7 cellular contexts compared by ENCODE assay signal in genomic region chr3:49171119-49171774, GRCh38. TPM values are rescaled to one million over a fixed set of nuclear protein-coding genes. Genes with fewer than 3 reads are reported as not detected.
DNase-seq lines count a peak whose midpoint lies in the region; ATAC-seq and TF ChIP-seq lines count a peak whose summit lies in the region.

Gene KLHDC8B, plus strand, starts transcription at chr3:49171598. Its CDS starts 1,172 bp downstream, at chr3:49172770.

- intact Hi-C loops in naive thymus-derived CD4-positive, alpha-beta T cell (cut with micrococcal nuclease) = loop anchor here (1.0 to 5.0 kb wide), 8 partner anchors 51 to 501 kb away; partner anchors contain the start of genes USP19 (in 2 of the 2), APEH (in 1 of the 2), C3orf62 (in 1 of the 2) and QRICH1 (in 1 of the 2)

- H3K4me3 Mint-ChIP-seq in activated T-helper 17 cell treated with anti-CD3 and anti-CD28 coated beads, Interleukin-2, amount 50 U/mL, for 72 hours = peak within 1 kb of the TSS; percentile 78
- H3K4me3 Mint-ChIP-seq in naive thymus-derived CD4-positive, alpha-beta T cell = peak within 1 kb of the TSS; percentile 83 to 94 (median 88)

- peak within 1 kb of the TSS; percentile 69 for H3K9ac ChIP-seq in fibroblast of lung (ENCODE audit: insufficient read depth, low read length)

- H3K27ac ChIP-seq in Peyer's patch = peak within 1 kb of the TSS; percentile 58 to 82 (median 70)
- peak within 1 kb of the TSS; percentile 60 for H3K27ac ChIP-seq in fibroblast of lung (ENCODE audit: insufficient read depth, low read length)
- H3K27ac ChIP-seq in naive thymus-derived CD4-positive, alpha-beta T cell (ENCODE audit: low read depth, low read length) = peak within 1 kb of the TSS; percentile 58

- H3K27me3 Mint-ChIP-seq in activated T-helper 17 cell treated with anti-CD3 and anti-CD28 coated beads, Interleukin-2, amount 50 U/mL, for 72 hours = no peaks in the 10 kb centered on the region
- H3K27me3 Mint-ChIP-seq in naive thymus-derived CD4-positive, alpha-beta T cell = no peaks in the 10 kb centered on the region

- H3K9me3 ChIP-seq in Peyer's patch (no peaks in the 10 kb centered on the region), fibroblast of lung (ENCODE audit: control insufficient read depth, insufficient read depth, low read depth, low read length) (no peaks in the 10 kb centered on the region)
- no peaks in the 10 kb centered on the region for H3K9me3 ChIP-seq in naive thymus-derived CD4-positive, alpha-beta T cell (ENCODE audit: control insufficient read depth in 2 of 3, low read length in 3 of 3)

- peak within 1 kb of the TSS; percentile 52 to 84 (median 60) for H3K4me3 ChIP-seq in Peyer's patch
- H3K4me3 ChIP-seq in fibroblast of lung (replicated peaks in 1 of 4; ENCODE audit: control extremely low read depth in 1 of 4, insufficient read depth in 1 of 4, low read depth in 3 of 4, low read length in 4 of 4) = peak within 1 kb of the TSS; percentile 74 to 96 (median 84)
- peak within 1 kb of the TSS; percentile 95 for H3K4me3 ChIP-seq in naive thymus-derived CD4-positive, alpha-beta T cell (ENCODE audit: low read length)

- TF ChIP-seq CTCF in GM13976 (IDR thresholded peaks at IDR 0.05; ENCODE audit: borderline replicate concordance, control extremely low read depth, extremely low read depth, insufficient read depth, missing control alignments) = peak; percentile 93
- TF ChIP-seq CTCF in Peyer's patch (IDR thresholded peaks at IDR 0.05) = peak; percentile 77 to 96 (median 87)
- TF ChIP-seq CTCF in fibroblast of lung (conservative IDR thresholded peaks at IDR 0.05 in 1 of 2, IDR thresholded peaks at IDR 0.05 in 1 of 2; ENCODE audit: low read depth in 1 of 2, low read length in 2 of 2) = peak; percentile 80 to 91

- in situ Hi-C loops in GM13976 (cut with MboI; ENCODE audit: low sequenced_read_pairs, unreplicated experiment) = loop anchor here (25.0 kb wide), 1 partner anchor 266 kb away; the partner anchor contains the start of gene NICN1

- POLR2A ChIA-PET in naive thymus-derived CD4-positive, alpha-beta T cell (lab: Charles Lee) = interaction anchor here (0.7 to 2.4 kb wide), 2 partner anchors 78 to 583 kb away, joined by 3 to 10 read pairs; partner anchors contain the start of gene QRICH1

- H3K4me1 ChIP-seq in Peyer's patch (peaks cover 0 to 37% (median 4%) of the 10 kb centered on the region in 4 donors), fibroblast of lung (ENCODE audit: control insufficient read depth, extremely low read depth, insufficient read depth, low read length) (peaks cover 17% of the 10 kb centered on the region)
- H3K4me1 ChIP-seq in naive thymus-derived CD4-positive, alpha-beta T cell (ENCODE audit: control insufficient read depth in 2 of 2, insufficient read depth in 2 of 2, low read length in 2 of 2) = peaks cover 11 to 26% of the 10 kb centered on the region in 2 donors

- peaks cover 5% of the 10 kb centered on the region for H3K4me1 Mint-ChIP-seq in activated T-helper 17 cell treated with anti-CD3 and anti-CD28 coated beads, Interleukin-2, amount 50 U/mL, for 72 hours
- H3K4me1 Mint-ChIP-seq in naive thymus-derived CD4-positive, alpha-beta T cell = peaks cover 8 to 40% (median 26%) of the 10 kb centered on the region in 7 donors

- no peaks in the 10 kb centered on the region for H4K20me1 ChIP-seq in fibroblast of lung (ENCODE audit: control insufficient read depth, extremely low read depth, insufficient read depth, low read length)

- H3K79me2 ChIP-seq in fibroblast of lung (ENCODE audit: control insufficient read depth, insufficient read depth, low read length) = peaks cover 10% of the 10 kb centered on the region

- H3K36me3 Mint-ChIP-seq in activated T-helper 17 cell treated with anti-CD3 and anti-CD28 coated beads, Interleukin-2, amount 50 U/mL, for 72 hours (ENCODE audit: low read depth) = no peaks in the 10 kb centered on the region
- H3K36me3 Mint-ChIP-seq in naive thymus-derived CD4-positive, alpha-beta T cell = peaks cover 0 to 6% (median 0%) of the 10 kb centered on the region in 5 donors

- DNase-seq in GM13976 (ENCODE audit: low spot score) = peak; percentile 94
- peak; percentile 60 for DNase-seq in HS-5 (ENCODE audit: low read depth)
- peak; percentile 77 to 93 (median 87) for DNase-seq in Peyer's patch
- DNase-seq in fibroblast of lung (ENCODE audit: low read depth in 2 of 2) = peak; percentile 84 to 87
- DNase-seq in naive thymus-derived CD4-positive, alpha-beta T cell = peak; percentile 65 to 89 (median 76)
- peak; percentile 64 to 77 for DNase-seq in stimulated activated CD8-positive, alpha-beta memory T cell treated with anti-CD3 and anti-CD28 coated beads, Interleukin-7, amount 100 ng/mL, for 48 hours (ENCODE audit: extremely low read depth in 1 of 2, low read depth in 1 of 2)

- ATAC-seq in activated T-helper 17 cell treated with anti-CD3 and anti-CD28 coated beads, Interleukin-2, amount 50 U/mL, for 72 hours (replicated peaks) = peak; percentile 88
- peak; percentile 88 for ATAC-seq in naive thymus-derived CD4-positive, alpha-beta T cell

- H3K27me3 ChIP-seq in Peyer's patch (no peaks in the 10 kb centered on the region), fibroblast of lung (ENCODE audit: control insufficient read depth, insufficient read depth, low read length) (no peaks in the 10 kb centered on the region)
- no peaks in the 10 kb centered on the region for H3K27me3 ChIP-seq in naive thymus-derived CD4-positive, alpha-beta T cell (ENCODE audit: control insufficient read depth in 2 of 2, insufficient read depth in 2 of 2, low read length in 2 of 2)

- no peaks in the 10 kb centered on the region for H3K9me3 Mint-ChIP-seq in activated T-helper 17 cell treated with anti-CD3 and anti-CD28 coated beads, Interleukin-2, amount 50 U/mL, for 72 hours
- peaks cover 0 to 3% (median 0%) of the 10 kb centered on the region in 11 donors for H3K9me3 Mint-ChIP-seq in naive thymus-derived CD4-positive, alpha-beta T cell

- CTCF ChIA-PET in naive thymus-derived CD4-positive, alpha-beta T cell (lab: Charles Lee) = interaction anchor here (0.9 to 2.0 kb wide), 8 partner anchors 10 to 645 kb away, joined by 3 to 6 read pairs (median 3); partner anchors contain the start of genes NDUFAF3, QRICH1 and WDR6

- H3K27ac Mint-ChIP-seq in activated T-helper 17 cell treated with anti-CD3 and anti-CD28 coated beads, Interleukin-2, amount 50 U/mL, for 72 hours = peak within 1 kb of the TSS; percentile 68
- H3K27ac Mint-ChIP-seq in naive thymus-derived CD4-positive, alpha-beta T cell = peak within 1 kb of the TSS; percentile 61 to 92 (median 78)

- peak within 1 kb of the TSS; percentile 94 for H3K4me2 ChIP-seq in fibroblast of lung (ENCODE audit: extremely low read depth, insufficient read depth, low read length)

- H3K36me3 ChIP-seq in Peyer's patch = no peaks in the 10 kb centered on the region
- peaks cover 12% of the 10 kb centered on the region for H3K36me3 ChIP-seq in fibroblast of lung (ENCODE audit: control insufficient read depth, insufficient read depth, low read length)
- H3K36me3 ChIP-seq in naive thymus-derived CD4-positive, alpha-beta T cell (ENCODE audit: control insufficient read depth in 2 of 3, insufficient read depth in 3 of 3, low read length in 3 of 3) = peaks cover 0 to 5% (median 0%) of the 10 kb centered on the region in 3 experiments

- peak within 1 kb of the TSS; percentile 96 for H2AFZ ChIP-seq in fibroblast of lung (ENCODE audit: low read length)

- no peak for TF ChIP-seq POLR2A in Peyer's patch (IDR thresholded peaks at IDR 0.05)

RNA-seq across cellular contexts. Expression of gene KLHDC8B, which starts in this region (rescaled TPM):
- total RNA-seq in Peyer's patch (10 to 100 TPM in 1 of 4 donors, 1 to 10 TPM in 3; 3.9 to 13.7 (median 9.5) TPM), fibroblast of lung (40.5 and 42.6 TPM in 2 replicates)
- total RNA-seq in activated T-helper 17 cell treated with anti-CD3 and anti-CD28 coated beads, Interleukin-2, amount 50 U/mL, for 72 hours = 1 to 10 TPM; 1.0 to 3.7 TPM
- polyA plus RNA-seq in fibroblast of lung = 26.7 and 34.4 TPM in 2 replicates
- polyA plus RNA-seq in fibroblast of lung (2012) = 22.7 and 24.7 TPM in 2 replicates
- 21.1 and 36.2 TPM in 2 replicates for polyA minus RNA-seq in fibroblast of lung (ENCODE audit: low replicate concordance)
- total RNA-seq in naive thymus-derived CD4-positive, alpha-beta T cell = 1 to 10 TPM; 1.5 to 7.1 (median 5.2) TPM
- polyA plus RNA-seq in naive thymus-derived CD4-positive, alpha-beta T cell = 10 to 100 TPM in 1 of 2 donors, 1 to 10 TPM in 1; 4.7 to 10.0 TPM

Comparison
In these comparisons a context has a peak if more than half of its experiments do, and no peak if none do; other contexts are left out.
1. Peak in every context shown above with its lines: DNase-seq, ATAC-seq, H3K4me3 ChIP-seq and H3K27ac ChIP-seq.